In the genomic region with DNA sequence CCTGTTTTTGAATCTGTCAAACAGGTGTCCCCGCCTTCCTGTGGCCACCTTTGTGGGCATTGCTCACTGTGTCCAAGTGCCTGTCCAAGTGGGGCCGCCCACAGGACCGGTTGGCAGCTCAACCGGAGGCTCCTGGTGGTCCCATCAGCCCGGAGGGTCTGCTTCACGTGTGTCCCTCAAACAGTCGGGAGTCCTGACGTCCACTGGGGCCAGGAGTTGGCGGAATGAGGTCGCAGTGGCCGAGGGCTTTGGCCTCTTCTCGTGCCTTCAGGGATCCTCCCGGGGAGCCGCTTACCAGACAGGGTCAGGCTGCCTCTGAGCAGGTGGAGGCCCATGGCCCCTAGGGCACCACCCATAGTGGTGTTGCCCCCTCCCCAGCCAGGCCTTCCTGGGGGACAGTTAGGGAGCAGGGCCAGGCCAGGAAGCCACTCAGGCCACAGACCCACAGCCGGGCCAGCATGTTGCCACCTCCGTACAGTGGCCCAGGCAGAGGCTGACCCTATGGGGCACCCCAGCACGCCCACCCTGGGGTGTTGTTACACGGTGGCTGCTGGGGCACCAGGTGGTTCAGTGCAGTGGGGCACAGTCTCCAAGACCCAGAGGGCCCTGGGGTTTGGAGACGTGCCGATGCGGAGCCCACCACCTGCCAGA, we compare ENCODE assay signal across 6 cellular contexts.
"Had no signal": no experiment of that assay in that cellular context is flagged by ENCODE, and none has a peak within 500 bp of the region (broad histone marks: within the 10 kb centered on the region; RNA-seq: fewer than 3 reads in every experiment).

No MANE protein-coding gene starts in this region.

- H3K9ac ChIP-seq: KMS-11 had no signal

- H3K27ac ChIP-seq: HL-60, KMS-11 had no signal

- H3K4me1 Mint-ChIP-seq: IgD-negative memory B cell had no signal

- H3K36me3 Mint-ChIP-seq: IgD-negative memory B cell had no signal

- H3K27ac Mint-ChIP-seq: IgD-negative memory B cell had no signal

- H3K4me2 ChIP-seq: KMS-11 had no signal

- H3K9me3 Mint-ChIP-seq: IgD-negative memory B cell had no signal

- H3K27me3 Mint-ChIP-seq: IgD-negative memory B cell had no signal

- DNase-seq: KBM-7, KG1 had no signal

- ATAC-seq: K562 had no signal

- H3K4me3 Mint-ChIP-seq: IgD-negative memory B cell had no signal

- H3K4me3 ChIP-seq: K562 had no signal
